3 cellular contexts compared by ENCODE assay signal in the genomic region with DNA sequence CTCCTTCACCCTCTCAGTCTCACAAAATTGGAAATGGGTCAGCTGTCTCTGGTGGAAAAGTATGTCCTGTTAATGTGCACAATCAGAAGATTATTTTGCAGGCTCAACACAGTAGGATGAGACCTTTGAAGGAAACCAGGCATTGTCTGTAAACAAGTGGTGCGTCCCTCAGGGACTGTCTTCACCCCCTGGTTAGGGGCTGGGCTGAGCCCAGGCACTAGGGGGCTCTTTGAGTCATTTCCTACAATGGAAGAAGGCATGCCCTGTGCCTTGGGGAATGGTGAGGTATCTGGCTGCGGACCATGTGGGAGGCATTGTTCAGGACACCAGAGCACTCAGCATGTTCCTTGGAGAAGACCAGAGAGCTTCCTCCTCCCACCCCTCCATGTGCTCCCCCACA.
TF ChIP-seq lines count a peak whose summit lies in the region.

No MANE protein-coding gene starts in this region.

TF ChIP-seq in SK-N-SH, 30 proteins besides CTCF, POLR2A, EP300 and RAD21 (continues in another document):
- no peak for TF ChIP-seq YY1 (IDR thresholded peaks at IDR 0.05; ENCODE audit: low read depth)
- no peak for TF ChIP-seq SIN3A (IDR thresholded peaks at IDR 0.05; ENCODE audit: borderline replicate concordance, low read depth, low read length)
- TF ChIP-seq, protein P1, sequence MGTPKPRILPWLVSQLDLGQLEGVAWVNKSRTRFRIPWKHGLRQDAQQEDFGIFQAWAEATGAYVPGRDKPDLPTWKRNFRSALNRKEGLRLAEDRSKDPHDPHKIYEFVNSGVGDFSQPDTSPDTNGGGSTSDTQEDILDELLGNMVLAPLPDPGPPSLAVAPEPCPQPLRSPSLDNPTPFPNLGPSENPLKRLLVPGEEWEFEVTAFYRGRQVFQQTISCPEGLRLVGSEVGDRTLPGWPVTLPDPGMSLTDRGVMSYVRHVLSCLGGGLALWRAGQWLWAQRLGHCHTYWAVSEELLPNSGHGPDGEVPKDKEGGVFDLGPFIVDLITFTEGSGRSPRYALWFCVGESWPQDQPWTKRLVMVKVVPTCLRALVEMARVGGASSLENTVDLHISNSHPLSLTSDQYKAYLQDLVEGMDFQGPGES (IDR thresholded peaks at IDR 0.05; ENCODE audit: low read depth, low read length) = no peak
- TF ChIP-seq FOXJ3 (CRISPR knock-in tag; IDR thresholded peaks at IDR 0.05) = no peak
- no peak for TF ChIP-seq NFIC (IDR thresholded peaks at IDR 0.05; ENCODE audit: borderline replicate concordance)
- no peak for TF ChIP-seq JUND (IDR thresholded peaks at IDR 0.05)
- no peak for TF ChIP-seq ELF1 (IDR thresholded peaks at IDR 0.05)
- TF ChIP-seq POLR2AphosphoS5 (IDR thresholded peaks at IDR 0.05; ENCODE audit: low read depth, low read length) = no peak
- TF ChIP-seq, protein P2, sequence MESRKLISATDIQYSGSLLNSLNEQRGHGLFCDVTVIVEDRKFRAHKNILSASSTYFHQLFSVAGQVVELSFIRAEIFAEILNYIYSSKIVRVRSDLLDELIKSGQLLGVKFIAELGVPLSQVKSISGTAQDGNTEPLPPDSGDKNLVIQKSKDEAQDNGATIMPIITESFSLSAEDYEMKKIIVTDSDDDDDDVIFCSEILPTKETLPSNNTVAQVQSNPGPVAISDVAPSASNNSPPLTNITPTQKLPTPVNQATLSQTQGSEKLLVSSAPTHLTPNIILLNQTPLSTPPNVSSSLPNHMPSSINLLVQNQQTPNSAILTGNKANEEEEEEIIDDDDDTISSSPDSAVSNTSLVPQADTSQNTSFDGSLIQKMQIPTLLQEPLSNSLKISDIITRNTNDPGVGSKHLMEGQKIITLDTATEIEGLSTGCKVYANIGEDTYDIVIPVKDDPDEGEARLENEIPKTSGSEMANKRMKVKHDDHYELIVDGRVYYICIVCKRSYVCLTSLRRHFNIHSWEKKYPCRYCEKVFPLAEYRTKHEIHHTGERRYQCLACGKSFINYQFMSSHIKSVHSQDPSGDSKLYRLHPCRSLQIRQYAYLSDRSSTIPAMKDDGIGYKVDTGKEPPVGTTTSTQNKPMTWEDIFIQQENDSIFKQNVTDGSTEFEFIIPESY (IDR thresholded peaks at IDR 0.05; ENCODE audit: borderline replicate concordance, low read depth) = no peak
- TF ChIP-seq RXRA (IDR thresholded peaks at IDR 0.05; ENCODE audit: borderline replicate concordance, low read depth) = no peak
- TF ChIP-seq, protein P3, sequence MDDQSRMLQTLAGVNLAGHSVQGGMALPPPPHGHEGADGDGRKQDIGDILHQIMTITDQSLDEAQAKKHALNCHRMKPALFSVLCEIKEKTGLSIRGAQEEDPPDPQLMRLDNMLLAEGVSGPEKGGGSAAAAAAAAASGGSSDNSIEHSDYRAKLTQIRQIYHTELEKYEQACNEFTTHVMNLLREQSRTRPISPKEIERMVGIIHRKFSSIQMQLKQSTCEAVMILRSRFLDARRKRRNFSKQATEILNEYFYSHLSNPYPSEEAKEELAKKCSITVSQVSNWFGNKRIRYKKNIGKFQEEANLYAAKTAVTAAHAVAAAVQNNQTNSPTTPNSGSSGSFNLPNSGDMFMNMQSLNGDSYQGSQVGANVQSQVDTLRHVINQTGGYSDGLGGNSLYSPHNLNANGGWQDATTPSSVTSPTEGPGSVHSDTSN (IDR thresholded peaks at IDR 0.05) = no peak
- TF ChIP-seq RCOR1 (IDR thresholded peaks at IDR 0.05; ENCODE audit: low read length) = no peak
- TF ChIP-seq, protein P4, sequence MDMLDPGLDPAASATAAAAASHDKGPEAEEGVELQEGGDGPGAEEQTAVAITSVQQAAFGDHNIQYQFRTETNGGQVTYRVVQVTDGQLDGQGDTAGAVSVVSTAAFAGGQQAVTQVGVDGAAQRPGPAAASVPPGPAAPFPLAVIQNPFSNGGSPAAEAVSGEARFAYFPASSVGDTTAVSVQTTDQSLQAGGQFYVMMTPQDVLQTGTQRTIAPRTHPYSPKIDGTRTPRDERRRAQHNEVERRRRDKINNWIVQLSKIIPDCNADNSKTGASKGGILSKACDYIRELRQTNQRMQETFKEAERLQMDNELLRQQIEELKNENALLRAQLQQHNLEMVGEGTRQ (IDR thresholded peaks at IDR 0.05; ENCODE audit: borderline replicate concordance, low read depth, low read length) = no peak
- TF ChIP-seq SMC3 (IDR thresholded peaks at IDR 0.05; ENCODE audit: low read depth, low read length) = no peak

TF ChIP-seq in SK-N-SH treated with all-trans-retinoic acid at 6 μM for 48 hours, 23 proteins besides CTCF, POLR2A, EP300 and RAD21:
- TF ChIP-seq, protein P5, sequence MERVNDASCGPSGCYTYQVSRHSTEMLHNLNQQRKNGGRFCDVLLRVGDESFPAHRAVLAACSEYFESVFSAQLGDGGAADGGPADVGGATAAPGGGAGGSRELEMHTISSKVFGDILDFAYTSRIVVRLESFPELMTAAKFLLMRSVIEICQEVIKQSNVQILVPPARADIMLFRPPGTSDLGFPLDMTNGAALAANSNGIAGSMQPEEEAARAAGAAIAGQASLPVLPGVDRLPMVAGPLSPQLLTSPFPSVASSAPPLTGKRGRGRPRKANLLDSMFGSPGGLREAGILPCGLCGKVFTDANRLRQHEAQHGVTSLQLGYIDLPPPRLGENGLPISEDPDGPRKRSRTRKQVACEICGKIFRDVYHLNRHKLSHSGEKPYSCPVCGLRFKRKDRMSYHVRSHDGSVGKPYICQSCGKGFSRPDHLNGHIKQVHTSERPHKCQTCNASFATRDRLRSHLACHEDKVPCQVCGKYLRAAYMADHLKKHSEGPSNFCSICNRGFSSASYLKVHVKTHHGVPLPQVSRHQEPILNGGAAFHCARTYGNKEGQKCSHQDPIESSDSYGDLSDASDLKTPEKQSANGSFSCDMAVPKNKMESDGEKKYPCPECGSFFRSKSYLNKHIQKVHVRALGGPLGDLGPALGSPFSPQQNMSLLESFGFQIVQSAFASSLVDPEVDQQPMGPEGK (CRISPR knock-in tag; IDR thresholded peaks at IDR 0.05; ENCODE audit: borderline replicate concordance) = no peak
- TF ChIP-seq, protein P6, sequence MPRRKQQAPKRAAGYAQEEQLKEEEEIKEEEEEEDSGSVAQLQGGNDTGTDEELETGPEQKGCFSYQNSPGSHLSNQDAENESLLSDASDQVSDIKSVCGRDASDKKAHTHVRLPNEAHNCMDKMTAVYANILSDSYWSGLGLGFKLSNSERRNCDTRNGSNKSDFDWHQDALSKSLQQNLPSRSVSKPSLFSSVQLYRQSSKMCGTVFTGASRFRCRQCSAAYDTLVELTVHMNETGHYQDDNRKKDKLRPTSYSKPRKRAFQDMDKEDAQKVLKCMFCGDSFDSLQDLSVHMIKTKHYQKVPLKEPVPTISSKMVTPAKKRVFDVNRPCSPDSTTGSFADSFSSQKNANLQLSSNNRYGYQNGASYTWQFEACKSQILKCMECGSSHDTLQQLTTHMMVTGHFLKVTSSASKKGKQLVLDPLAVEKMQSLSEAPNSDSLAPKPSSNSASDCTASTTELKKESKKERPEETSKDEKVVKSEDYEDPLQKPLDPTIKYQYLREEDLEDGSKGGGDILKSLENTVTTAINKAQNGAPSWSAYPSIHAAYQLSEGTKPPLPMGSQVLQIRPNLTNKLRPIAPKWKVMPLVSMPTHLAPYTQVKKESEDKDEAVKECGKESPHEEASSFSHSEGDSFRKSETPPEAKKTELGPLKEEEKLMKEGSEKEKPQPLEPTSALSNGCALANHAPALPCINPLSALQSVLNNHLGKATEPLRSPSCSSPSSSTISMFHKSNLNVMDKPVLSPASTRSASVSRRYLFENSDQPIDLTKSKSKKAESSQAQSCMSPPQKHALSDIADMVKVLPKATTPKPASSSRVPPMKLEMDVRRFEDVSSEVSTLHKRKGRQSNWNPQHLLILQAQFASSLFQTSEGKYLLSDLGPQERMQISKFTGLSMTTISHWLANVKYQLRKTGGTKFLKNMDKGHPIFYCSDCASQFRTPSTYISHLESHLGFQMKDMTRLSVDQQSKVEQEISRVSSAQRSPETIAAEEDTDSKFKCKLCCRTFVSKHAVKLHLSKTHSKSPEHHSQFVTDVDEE (CRISPR knock-in tag; IDR thresholded peaks at IDR 0.05) = no peak
- TF ChIP-seq TOX (CRISPR knock-in tag; IDR thresholded peaks at IDR 0.05; ENCODE audit: borderline replicate concordance) (no peak), ESRRG (CRISPR knock-in tag; IDR thresholded peaks at IDR 0.05) (no peak), ZFP3 (CRISPR knock-in tag; IDR thresholded peaks at IDR 0.05) (no peak), OSR1 (CRISPR knock-in tag; IDR thresholded peaks at IDR 0.05) (no peak), ISL1 (CRISPR knock-in tag; IDR thresholded peaks at IDR 0.05) (no peak), RARB (CRISPR knock-in tag; IDR thresholded peaks at IDR 0.05) (no peak), GLIS3 (CRISPR knock-in tag; IDR thresholded peaks at IDR 0.05) (no peak), SNAI2 (CRISPR knock-in tag; IDR thresholded peaks at IDR 0.05) (no peak), ARNTL (CRISPR knock-in tag; IDR thresholded peaks at IDR 0.05; ENCODE audit: borderline replicate concordance, low read depth) (no peak)
- TF ChIP-seq, protein P7, sequence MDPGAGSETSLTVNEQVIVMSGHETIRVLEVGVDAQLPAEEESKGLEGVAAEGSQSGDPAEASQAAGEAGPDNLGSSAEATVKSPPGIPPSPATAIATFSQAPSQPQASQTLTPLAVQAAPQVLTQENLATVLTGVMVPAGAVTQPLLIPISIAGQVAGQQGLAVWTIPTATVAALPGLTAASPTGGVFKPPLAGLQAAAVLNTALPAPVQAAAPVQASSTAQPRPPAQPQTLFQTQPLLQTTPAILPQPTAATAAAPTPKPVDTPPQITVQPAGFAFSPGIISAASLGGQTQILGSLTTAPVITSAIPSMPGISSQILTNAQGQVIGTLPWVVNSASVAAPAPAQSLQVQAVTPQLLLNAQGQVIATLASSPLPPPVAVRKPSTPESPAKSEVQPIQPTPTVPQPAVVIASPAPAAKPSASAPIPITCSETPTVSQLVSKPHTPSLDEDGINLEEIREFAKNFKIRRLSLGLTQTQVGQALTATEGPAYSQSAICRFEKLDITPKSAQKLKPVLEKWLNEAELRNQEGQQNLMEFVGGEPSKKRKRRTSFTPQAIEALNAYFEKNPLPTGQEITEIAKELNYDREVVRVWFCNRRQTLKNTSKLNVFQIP (CRISPR knock-in tag; IDR thresholded peaks at IDR 0.05; ENCODE audit: borderline replicate concordance, low read depth) = no peak
TF ChIP-seq in SK-N-SH treated with all-trans-retinoic acid at 6 μM for 48 hours: peak in this region for 0.

TF ChIP-seq in IMR-90, 13 proteins besides CTCF, POLR2A, EP300 and RAD21:
- TF ChIP-seq CHD1 (IDR thresholded peaks at IDR 0.05; ENCODE audit: low read depth, low read length) (no peak), MAZ (IDR thresholded peaks at IDR 0.05; ENCODE audit: borderline replicate concordance, low read depth, low read length) (no peak), RFX5 (IDR thresholded peaks at IDR 0.05; ENCODE audit: low read depth, low read length) (no peak), NFE2L2 (IDR thresholded peaks at IDR 0.05; ENCODE audit: low read depth, low read length) (no peak), RCOR1 (IDR thresholded peaks at IDR 0.05; ENCODE audit: insufficient replicate concordance, low read length) (no peak), FOS (IDR thresholded peaks at IDR 0.05; ENCODE audit: low read depth, low read length) (no peak), MAFK (IDR thresholded peaks at IDR 0.05; ENCODE audit: low read depth, low read length) (no peak), SMC3 (IDR thresholded peaks at IDR 0.05; ENCODE audit: low read depth, low read length) (no peak), CEBPB (IDR thresholded peaks at IDR 0.05; ENCODE audit: low read depth, low read length) (no peak), BHLHE40 (IDR thresholded peaks at IDR 0.05; ENCODE audit: low read depth, low read length) (no peak), MXI1 (IDR thresholded peaks at IDR 0.05; ENCODE audit: borderline replicate concordance, low read depth, low read length) (no peak)
- TF ChIP-seq, protein P4 (IDR thresholded peaks at IDR 0.05; ENCODE audit: low read depth, low read length) = no peak
- TF ChIP-seq, protein P8, sequence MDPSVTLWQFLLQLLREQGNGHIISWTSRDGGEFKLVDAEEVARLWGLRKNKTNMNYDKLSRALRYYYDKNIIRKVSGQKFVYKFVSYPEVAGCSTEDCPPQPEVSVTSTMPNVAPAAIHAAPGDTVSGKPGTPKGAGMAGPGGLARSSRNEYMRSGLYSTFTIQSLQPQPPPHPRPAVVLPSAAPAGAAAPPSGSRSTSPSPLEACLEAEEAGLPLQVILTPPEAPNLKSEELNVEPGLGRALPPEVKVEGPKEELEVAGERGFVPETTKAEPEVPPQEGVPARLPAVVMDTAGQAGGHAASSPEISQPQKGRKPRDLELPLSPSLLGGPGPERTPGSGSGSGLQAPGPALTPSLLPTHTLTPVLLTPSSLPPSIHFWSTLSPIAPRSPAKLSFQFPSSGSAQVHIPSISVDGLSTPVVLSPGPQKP (IDR thresholded peaks at IDR 0.05; ENCODE audit: borderline replicate concordance, low read depth, low read length) = no peak
